ENCODE assay signal across 22 cellular contexts in the genomic region with DNA sequence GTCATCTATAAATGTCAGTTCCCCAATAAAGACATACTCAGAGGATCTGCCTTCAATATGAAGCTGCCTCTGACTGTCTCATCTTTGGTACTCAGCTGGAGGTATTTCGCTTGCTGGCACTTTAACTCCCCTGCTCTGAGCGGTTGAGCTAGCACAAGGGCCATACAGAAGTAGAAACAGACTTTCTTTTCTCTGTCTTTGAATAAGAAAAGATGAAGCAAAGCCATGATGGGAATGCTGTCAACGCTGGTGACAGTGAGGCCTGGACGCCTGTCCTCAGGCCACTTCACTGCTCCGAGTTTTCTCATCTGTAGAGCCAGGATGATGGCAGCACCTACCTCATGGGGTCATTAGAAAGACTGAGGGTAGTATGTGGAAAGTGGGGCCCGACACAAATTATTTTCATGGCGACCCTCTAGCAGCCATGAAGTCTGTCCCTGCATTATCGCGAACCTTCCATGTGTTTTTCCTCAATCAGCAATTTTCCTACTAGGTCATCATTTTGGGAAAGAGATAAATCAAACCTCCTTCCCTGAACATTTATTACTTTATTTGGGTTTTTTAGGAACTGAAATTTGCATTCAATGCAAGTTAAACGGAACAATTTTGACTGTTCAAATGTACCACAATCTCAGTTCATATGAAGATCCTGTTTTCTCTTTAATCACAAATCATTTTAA. TPM values are rescaled to one million over a fixed set of nuclear protein-coding genes. Genes with fewer than 3 reads are reported as not detected.
A peak's percentile ranks its signal among the peaks of the same experiment; 100 is the strongest.
DNase-seq lines count a peak whose midpoint lies in the region; ATAC-seq and TF ChIP-seq lines count a peak whose summit lies in the region.
"Had no signal": no experiment of that assay in that cellular context is flagged by ENCODE, and none has a peak within 500 bp of the region (broad histone marks: within the 10 kb centered on the region; RNA-seq: fewer than 3 reads in every experiment).

No MANE protein-coding gene starts in this region.

- H3K27ac ChIP-seq in CD4-positive, alpha-beta memory T cell (ENCODE audit: low read depth, low read length) = no peak overlapping the region
- H3K27ac ChIP-seq in SU-DHL-6 (ENCODE audit: low read depth, low read length) (no peak overlapping the region), lower lobe of right lung (peak overlapping the region; percentile 13)
- H3K27ac ChIP-seq: neural progenitor cell, psoas muscle had no signal

- H3K9me3 Mint-ChIP-seq in CD4-positive, alpha-beta memory T cell = no peaks in the 10 kb centered on the region
- H3K9me3 Mint-ChIP-seq in stimulated activated naive B cell treated with anti-CD40 and anti-IgM and Interleukin-4, amounts not matched to agents 10 μg/mL and 1 μg/mL and 100 μg/mL, for 72 hours = peaks cover 5 to 6% of the 10 kb centered on the region in 2 donors
- H3K9me3 Mint-ChIP-seq: activated naive CD8-positive, alpha-beta T cell treated with anti-CD3 and anti-CD28 coated beads, Interleukin-2, amount 10 ng/mL, durations not matched to agents 7 days and 5 days; activated T-cell treated with anti-CD3 and anti-CD28 coated beads, Interleukin-2, amount 50 U/mL, for 72 hours had no signal

- peaks cover 0 to 3% of the 10 kb centered on the region in 2 donors for H3K36me3 Mint-ChIP-seq in CD4-positive, alpha-beta memory T cell
- peaks cover 1 to 11% of the 10 kb centered on the region in 2 donors for H3K36me3 Mint-ChIP-seq in stimulated activated naive B cell treated with anti-CD40 and anti-IgM and Interleukin-4, amounts not matched to agents 10 μg/mL and 1 μg/mL and 100 μg/mL, for 72 hours
- H3K36me3 Mint-ChIP-seq: activated naive CD8-positive, alpha-beta T cell treated with anti-CD3 and anti-CD28 coated beads, Interleukin-2, amount 10 ng/mL, durations not matched to agents 7 days and 5 days; neural progenitor cell had no signal

- DNase-seq in CD4-positive, alpha-beta memory T cell = no peak
- DNase-seq in lower lobe of right lung (no peak), NCI-H2171 (lab: John Stamatoyannopoulos, UW) (no peak)
- DNase-seq in stimulated activated naive B cell treated with anti-CD40 and anti-IgM and Interleukin-4, amounts not matched to agents 10 μg/mL and 1 μg/mL and 100 μg/mL, for 72 hours = no peak
- DNase-seq: activated CD4-positive, CD25-positive, alpha-beta regulatory T cell treated with anti-CD3 and anti-CD28 coated beads, Interleukin-2, amount 50 U/mL, for 72 hours; activated naive CD8-positive, alpha-beta T cell treated with anti-CD3 and anti-CD28 coated beads, Interleukin-2, amount 10 ng/mL, durations not matched to agents 7 days and 5 days; activated T-cell treated with anti-CD3 and anti-CD28 coated beads, Interleukin-2, amount 50 U/mL, for 72 hours; cerebellar nuclear complex; effector CD4-positive, alpha-beta T cell; foreskin fibroblast; midbrain; MM.1S; NCI-H526 treated with DMSO at 0.1 percent for 48 hours; psoas muscle; stimulated activated CD4-positive, alpha-beta T cell treated with anti-CD3 and anti-CD28 coated beads, Interleukin-2, amount 100 ng/mL, for 24 hours; stimulated activated naive CD4-positive, alpha-beta T cell had no signal

- no peaks in the 10 kb centered on the region for H3K36me3 ChIP-seq in CD4-positive, alpha-beta memory T cell (ENCODE audit: insufficient read depth, low read length)
- H3K36me3 ChIP-seq in SU-DHL-6 (ENCODE audit: low read length) (no peaks in the 10 kb centered on the region), lower lobe of right lung (no peaks in the 10 kb centered on the region)
- H3K36me3 ChIP-seq: neural progenitor cell had no signal

- no peak overlapping the region for H3K4me3 ChIP-seq in CD4-positive, alpha-beta memory T cell (ENCODE audit: low read length in 2 of 2)
- H3K4me3 ChIP-seq in SU-DHL-6 (ENCODE audit: insufficient read depth, low read length, poor library complexity, severe bottlenecking) = no peak overlapping the region
- H3K4me3 ChIP-seq in lower lobe of right lung = no peak overlapping the region
- H3K4me3 ChIP-seq: neural progenitor cell, psoas muscle, skin epidermis had no signal

- TF ChIP-seq CTCF in SU-DHL-6 (IDR thresholded peaks at IDR 0.05; ENCODE audit: insufficient read depth, low read length, poor library complexity, severe bottlenecking) (no peak), lower lobe of right lung (IDR thresholded peaks at IDR 0.05) (no peak)

- peaks cover 48% of the 10 kb centered on the region for H3K4me1 ChIP-seq in CD4-positive, alpha-beta memory T cell (ENCODE audit: insufficient read depth, low read length)
- H3K4me1 ChIP-seq in lower lobe of right lung = peaks cover 41% of the 10 kb centered on the region
- H3K4me1 ChIP-seq: neural progenitor cell had no signal

- POLR2A ChIA-PET in CD4-positive, alpha-beta memory T cell (lab: Charles Lee; ENCODE audit: partially characterized antibody) = interaction anchor here (1.5 kb wide), 1 partner anchor 10 kb away, joined by 3 read pairs; no protein-coding TSS in a partner anchor

- no peaks in the 10 kb centered on the region for H3K9me2 ChIP-seq in SU-DHL-6 (replicated peaks; ENCODE audit: insufficient read depth, low read length)

- H3K79me2 ChIP-seq in SU-DHL-6 (ENCODE audit: insufficient read depth, low read length) = no peaks in the 10 kb centered on the region

- H3K9me3 ChIP-seq in CD4-positive, alpha-beta memory T cell (ENCODE audit: control insufficient read depth in 1 of 2, low read length in 2 of 2) = no peaks in the 10 kb centered on the region
- H3K9me3 ChIP-seq in SU-DHL-6 (ENCODE audit: insufficient read depth, low read length) = no peaks in the 10 kb centered on the region
- no peaks in the 10 kb centered on the region for H3K9me3 ChIP-seq in lower lobe of right lung
- H3K9me3 ChIP-seq: psoas muscle had no signal

- H3K4me3 Mint-ChIP-seq in CD4-positive, alpha-beta memory T cell = peak overlapping the region in 1 of 8 donors; percentile 33
- no peak overlapping the region for H3K4me3 Mint-ChIP-seq in stimulated activated naive B cell treated with anti-CD40 and anti-IgM and Interleukin-4, amounts not matched to agents 10 μg/mL and 1 μg/mL and 100 μg/mL, for 72 hours
- H3K4me3 Mint-ChIP-seq: activated naive CD8-positive, alpha-beta T cell treated with anti-CD3 and anti-CD28 coated beads, Interleukin-2, amount 10 ng/mL, durations not matched to agents 7 days and 5 days; neural progenitor cell had no signal

- CTCF ChIA-PET in CD4-positive, alpha-beta memory T cell (lab: Charles Lee; ENCODE audit: partially characterized antibody) = interaction anchor here (4.1 to 12.5 kb wide), 2 partner anchors 11 to 109 kb away, joined by 29 to 314 read pairs; no protein-coding TSS in a partner anchor

- peaks cover 3 to 4% of the 10 kb centered on the region in 2 donors for H3K27me3 Mint-ChIP-seq in CD4-positive, alpha-beta memory T cell
- no peaks in the 10 kb centered on the region for H3K27me3 Mint-ChIP-seq in stimulated activated naive B cell treated with anti-CD40 and anti-IgM and Interleukin-4, amounts not matched to agents 10 μg/mL and 1 μg/mL and 100 μg/mL, for 72 hours

- H3F3A ChIP-seq in SU-DHL-6 (ENCODE audit: insufficient read depth) = peaks cover 22% of the 10 kb centered on the region

- intact Hi-C loops in CD4-positive, alpha-beta memory T cell (cut with micrococcal nuclease) = no loop called here
- intact Hi-C loops in lower lobe of right lung (cut with DNase I) = no loop called here

- H3K4me1 Mint-ChIP-seq in CD4-positive, alpha-beta memory T cell = peaks cover 35 to 54% (median 39%) of the 10 kb centered on the region in 4 donors
- H3K4me1 Mint-ChIP-seq in stimulated activated naive B cell treated with anti-CD40 and anti-IgM and Interleukin-4, amounts not matched to agents 10 μg/mL and 1 μg/mL and 100 μg/mL, for 72 hours = peaks cover 64 to 87% of the 10 kb centered on the region in 2 donors

- H3K27me3 ChIP-seq in CD4-positive, alpha-beta memory T cell (ENCODE audit: insufficient read depth, low read length) = no peaks in the 10 kb centered on the region
- H3K27me3 ChIP-seq in SU-DHL-6 (ENCODE audit: low read length) (no peaks in the 10 kb centered on the region), lower lobe of right lung (ENCODE audit: low read depth) (peaks cover 4% of the 10 kb centered on the region)
- H3K27me3 ChIP-seq: neural progenitor cell had no signal

- ATAC-seq in lower lobe of right lung (no peak), GM21360 (IDR thresholded peaks at IDR 0.05; ENCODE audit: unreplicated experiment) (no peak), GM18505 (IDR thresholded peaks at IDR 0.05; ENCODE audit: unreplicated experiment) (no peak)
- no peak for ATAC-seq in stimulated activated naive B cell treated with anti-CD40 and anti-IgM and Interleukin-4, amounts not matched to agents 10 μg/mL and 1 μg/mL and 100 μg/mL, for 72 hours (replicated peaks)
- ATAC-seq: activated T-cell treated with anti-CD3 and anti-CD28 coated beads, Interleukin-2, amount 50 U/mL, for 72 hours; psoas muscle; Right ventricle myocardium inferior had no signal

- no peak overlapping the region for H3K9ac ChIP-seq in SU-DHL-6 (ENCODE audit: low read length)
- H3K9ac ChIP-seq: neural progenitor cell had no signal

- H3K4me2 ChIP-seq in SU-DHL-6 (ENCODE audit: low read depth, low read length, poor library complexity, severe bottlenecking) = peak overlapping the region; percentile 42
- H3K4me2 ChIP-seq: neural progenitor cell had no signal

- H2AFZ ChIP-seq in SU-DHL-6 (ENCODE audit: low read depth, low read length, severe bottlenecking) = no peak overlapping the region
- H2AFZ ChIP-seq: neural progenitor cell had no signal

- H3K27ac Mint-ChIP-seq in CD4-positive, alpha-beta memory T cell = peak overlapping the region in 6 of 7 donors; percentile 41 to 68 (median 58)
- H3K27ac Mint-ChIP-seq in stimulated activated naive B cell treated with anti-CD40 and anti-IgM and Interleukin-4, amounts not matched to agents 10 μg/mL and 1 μg/mL and 100 μg/mL, for 72 hours = peak overlapping the region; percentile 96
- H3K27ac Mint-ChIP-seq: activated naive CD8-positive, alpha-beta T cell treated with anti-CD3 and anti-CD28 coated beads, Interleukin-2, amount 10 ng/mL, durations not matched to agents 7 days and 5 days; activated T-cell treated with anti-CD3 and anti-CD28 coated beads, Interleukin-2, amount 50 U/mL, for 72 hours; neural progenitor cell had no signal

- TF ChIP-seq POLR2A in GM18505 (IDR thresholded peaks at IDR 0.05; ENCODE audit: borderline replicate concordance, extremely low read depth, insufficient read depth, insufficient read length) = no peak

- no peaks in the 10 kb centered on the region for H4K20me1 ChIP-seq in SU-DHL-6 (ENCODE audit: low read depth, low read length)

RNA-seq across cellular contexts. Expression of a gene that starts 55.8 kb away (rescaled TPM):
- total RNA-seq in CD4-positive, alpha-beta memory T cell = 10 to 100 TPM; 21.5 to 21.9 TPM
- polyA plus RNA-seq in CD4-positive, alpha-beta memory T cell = 10 to 100 TPM; 12.9 to 19.4 TPM
- total RNA-seq in lower lobe of right lung = 25.0 TPM
